8 cellular contexts compared by ENCODE assay signal in genomic region chr1:32500387-32501209, GRCh38. TPM values are rescaled to one million over a fixed set of nuclear protein-coding genes. Genes with fewer than 3 reads are reported as not detected.
A peak's percentile ranks its signal among the peaks of the same experiment; 100 is the strongest.
DNase-seq lines count a peak whose midpoint lies in the region; ATAC-seq lines count a peak whose summit lies in the region.

No MANE protein-coding gene starts in this region.

- H3K4me3 Mint-ChIP-seq in activated CD4-positive, alpha-beta memory T cell treated with anti-CD3 and anti-CD28 coated beads, Interleukin-2, amount 10 ng/mL, durations not matched to agents 7 days and 5 days, result peak overlapping the region; percentile 72

- no peaks in the 10 kb centered on the region for H3K9me3 ChIP-seq in esophagus (ENCODE audit: control insufficient read depth in 2 of 2, insufficient read depth in 1 of 2, low read depth in 1 of 2, low read length in 1 of 2)
- H3K9me3 ChIP-seq in stomach smooth muscle (ENCODE audit: control insufficient read depth in 2 of 2, low read length in 2 of 2), result no peaks in the 10 kb centered on the region

- H3K36me3 Mint-ChIP-seq in activated CD4-positive, alpha-beta memory T cell treated with anti-CD3 and anti-CD28 coated beads, Interleukin-2, amount 10 ng/mL, durations not matched to agents 7 days and 5 days (ENCODE audit: low read depth), result no peaks in the 10 kb centered on the region

- POLR2A ChIA-PET in activated CD4-positive, alpha-beta memory T cell treated with anti-CD3 and anti-CD28 coated beads, Interleukin-2, amount 10 ng/mL, durations not matched to agents 7 days and 5 days (lab: Charles Lee), result no interaction called here

- peak overlapping the region; percentile 66 to 92 for H3K4me3 ChIP-seq in esophagus (ENCODE audit: low read depth in 1 of 2, low read length in 2 of 2)
- H3K4me3 ChIP-seq in stomach smooth muscle (ENCODE audit: low read length in 2 of 2), result peak overlapping the region; percentile 13 to 75

- no peaks in the 10 kb centered on the region for H3K9me3 Mint-ChIP-seq in activated CD4-positive, alpha-beta memory T cell treated with anti-CD3 and anti-CD28 coated beads, Interleukin-2, amount 10 ng/mL, durations not matched to agents 7 days and 5 days

- 1 to 2% methylated on average over 50 to 99 of the region's 99 CpGs for WGBS in esophagus, 2 donors

- DNase-seq in DMS 273 (lab: John Stamatoyannopoulos, UW; ENCODE audit: unreplicated experiment), result peak; percentile 86
- DNase-seq in HCEC 1CT, result peak; percentile 55
- peak; percentile 60 for DNase-seq in NCI-H2171 treated with DMSO at 0.1 percent for 48 hours (lab: John Stamatoyannopoulos, UW)
- peak; percentile 28 for DNase-seq in activated CD4-positive, alpha-beta memory T cell treated with anti-CD3 and anti-CD28 coated beads, Interleukin-2, amount 10 ng/mL, durations not matched to agents 7 days and 5 days
- peak; percentile 6 for DNase-seq in middle frontal gyrus (ENCODE audit: extremely low spot score, low spot score)

- H3K4me1 Mint-ChIP-seq in activated CD4-positive, alpha-beta memory T cell treated with anti-CD3 and anti-CD28 coated beads, Interleukin-2, amount 10 ng/mL, durations not matched to agents 7 days and 5 days, result peaks cover 11% of the 10 kb centered on the region

- peaks cover 47% of the 10 kb centered on the region for H3K27me3 Mint-ChIP-seq in activated CD4-positive, alpha-beta memory T cell treated with anti-CD3 and anti-CD28 coated beads, Interleukin-2, amount 10 ng/mL, durations not matched to agents 7 days and 5 days

- no peaks in the 10 kb centered on the region for H3K36me3 ChIP-seq in esophagus (ENCODE audit: control insufficient read depth in 2 of 2, insufficient read depth in 2 of 2, low read length in 1 of 2)
- H3K36me3 ChIP-seq in stomach smooth muscle (ENCODE audit: control insufficient read depth in 2 of 2, insufficient read depth in 2 of 2, low read length in 2 of 2), result no peaks in the 10 kb centered on the region

- peak overlapping the region; percentile 53 to 72 for H3K9ac ChIP-seq in stomach smooth muscle (ENCODE audit: low read length in 2 of 2)

- ATAC-seq in HG02759 (IDR thresholded peaks at IDR 0.05; ENCODE audit: unreplicated experiment), result no peak

- H3K27ac ChIP-seq in esophagus (ENCODE audit: low read depth in 2 of 2, low read length in 1 of 2) (peak overlapping the region; percentile 95 to 98), stomach smooth muscle (ENCODE audit: low read length) (peak overlapping the region; percentile 82)

- no peaks in the 10 kb centered on the region for H3K4me1 ChIP-seq in esophagus (ENCODE audit: control insufficient read depth in 2 of 2, insufficient read depth in 2 of 2, low read length in 1 of 2)
- peaks cover 8% of the 10 kb centered on the region for H3K4me1 ChIP-seq in stomach smooth muscle (ENCODE audit: control insufficient read depth, insufficient read depth, low read length)

- CTCF ChIA-PET in activated CD4-positive, alpha-beta memory T cell treated with anti-CD3 and anti-CD28 coated beads, Interleukin-2, amount 10 ng/mL, durations not matched to agents 7 days and 5 days (lab: Charles Lee), result interaction anchor here (1.1 kb wide), 1 partner anchor 20 kb away, joined by 8 read pairs; no protein-coding TSS in a partner anchor

- H3K27me3 ChIP-seq in esophagus (ENCODE audit: control insufficient read depth in 1 of 2, insufficient read depth in 2 of 2, low read length in 2 of 2) (no peaks in the 10 kb centered on the region), stomach smooth muscle (ENCODE audit: control insufficient read depth in 1 of 2, insufficient read depth in 2 of 2, low read length in 2 of 2) (no peaks in the 10 kb centered on the region)

- H3K27ac Mint-ChIP-seq in activated CD4-positive, alpha-beta memory T cell treated with anti-CD3 and anti-CD28 coated beads, Interleukin-2, amount 10 ng/mL, durations not matched to agents 7 days and 5 days, result no peak overlapping the region

RNA-seq across cellular contexts. Expression of gene ZBTB8B, which starts 35.7 kb away (rescaled TPM):
- total RNA-seq in activated CD4-positive, alpha-beta memory T cell treated with anti-CD3 and anti-CD28 coated beads, Interleukin-2, amount 10 ng/mL, durations not matched to agents 7 days and 5 days, result not detected
- polyA plus RNA-seq in esophagus, result not detected

RNA-seq across cellular contexts. Expression of gene ZBTB8A, which starts 38.6 kb away (rescaled TPM):
- under 1 TPM; 0.18 to 0.20 TPM for total RNA-seq in activated CD4-positive, alpha-beta memory T cell treated with anti-CD3 and anti-CD28 coated beads, Interleukin-2, amount 10 ng/mL, durations not matched to agents 7 days and 5 days
- polyA plus RNA-seq in esophagus, result 1 to 10 TPM; 1.1 to 1.9 TPM

Comparison
In these comparisons a context has a peak if more than half of its experiments do, and no peak if none do; other contexts are left out.
1. DNase-seq: peak in every context shown above with its lines; median percentile 86 in DMS 273; 60 in NCI-H2171 treated with DMSO at 0.1 percent for 48 hours; 55 in HCEC 1CT; 28 in activated CD4-positive, alpha-beta memory T cell treated with anti-CD3 and anti-CD28 coated beads, Interleukin-2, amount 10 ng/mL, durations not matched to agents 7 days and 5 days; 6 in middle frontal gyrus.